Comparison of ENCODE assay signal across 2 cellular contexts in genomic region chr15:98722645-98723044, GRCh38.
TF ChIP-seq lines count a peak whose summit lies in the region.

No MANE protein-coding gene starts in this region.

TF ChIP-seq in A549, 52 proteins besides CTCF, POLR2A, EP300 and RAD21 (continued from another document):
- no peak for TF ChIP-seq FOSL2 (IDR thresholded peaks at IDR 0.05)
- no peak for TF ChIP-seq FOSL2 (CRISPR knock-in tag; IDR thresholded peaks at IDR 0.05)
TF ChIP-seq in A549: peak in this region for 0.

TF ChIP-seq in WTC11, 78 proteins besides CTCF, POLR2A, EP300 and RAD21 (continued from another document):
- TF ChIP-seq, protein P1, sequence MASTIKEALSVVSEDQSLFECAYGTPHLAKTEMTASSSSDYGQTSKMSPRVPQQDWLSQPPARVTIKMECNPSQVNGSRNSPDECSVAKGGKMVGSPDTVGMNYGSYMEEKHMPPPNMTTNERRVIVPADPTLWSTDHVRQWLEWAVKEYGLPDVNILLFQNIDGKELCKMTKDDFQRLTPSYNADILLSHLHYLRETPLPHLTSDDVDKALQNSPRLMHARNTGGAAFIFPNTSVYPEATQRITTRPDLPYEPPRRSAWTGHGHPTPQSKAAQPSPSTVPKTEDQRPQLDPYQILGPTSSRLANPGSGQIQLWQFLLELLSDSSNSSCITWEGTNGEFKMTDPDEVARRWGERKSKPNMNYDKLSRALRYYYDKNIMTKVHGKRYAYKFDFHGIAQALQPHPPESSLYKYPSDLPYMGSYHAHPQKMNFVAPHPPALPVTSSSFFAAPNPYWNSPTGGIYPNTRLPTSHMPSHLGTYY (CRISPR knock-in tag; IDR thresholded peaks at IDR 0.05): no peak
